Comparison of ENCODE assay signal across 8 cellular contexts in the genomic region with DNA sequence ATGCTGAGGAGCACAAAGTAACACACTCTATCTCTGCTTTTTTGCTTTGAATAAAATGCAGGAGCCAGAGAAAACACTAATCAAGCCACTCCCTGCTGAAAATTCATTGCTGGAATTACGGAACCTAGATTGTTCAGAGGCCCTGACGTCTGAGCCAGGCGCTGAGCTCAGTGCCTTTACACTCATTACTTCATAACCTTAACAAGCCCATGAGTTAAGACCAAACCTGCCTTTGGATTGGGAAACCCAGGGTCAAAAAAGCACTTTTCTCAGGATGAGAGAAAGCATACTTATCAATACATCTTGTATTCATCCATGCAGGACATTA. TPM values are rescaled to one million over a fixed set of nuclear protein-coding genes. Genes with fewer than 3 reads are reported as not detected.
DNase-seq lines count a peak whose midpoint lies in the region; ATAC-seq and TF ChIP-seq lines count a peak whose summit lies in the region.

No MANE protein-coding gene starts in this region.

- peaks cover 43% of the 10 kb centered on the region for H3K4me1 ChIP-seq in BLaER1
- peaks cover 27% of the 10 kb centered on the region for H3K4me1 ChIP-seq in left ventricle myocardium inferior
- peaks cover 13 to 26% of the 10 kb centered on the region in 2 donors for H3K4me1 ChIP-seq in gastrocnemius medialis

- peaks cover 6% of the 10 kb centered on the region for H3K36me3 Mint-ChIP-seq in activated T-helper 17 cell treated with anti-CD3 and anti-CD28 coated beads, Interleukin-2, amount 50 U/mL, for 72 hours (ENCODE audit: low read depth)

- TF ChIP-seq CTCF in left ventricle myocardium inferior (IDR thresholded peaks at IDR 0.05; ENCODE audit: borderline replicate concordance) (no peak), gastrocnemius medialis (IDR thresholded peaks at IDR 0.05 in 4 of 5, conservative IDR thresholded peaks at IDR 0.05 in 1 of 5) (no peak)

- H3K27me3 ChIP-seq in BLaER1 (no peaks in the 10 kb centered on the region), left ventricle myocardium inferior (ENCODE audit: low read depth) (no peaks in the 10 kb centered on the region), gastrocnemius medialis (no peaks in the 10 kb centered on the region)

- intact Hi-C loops in left ventricle myocardium inferior (cut with micrococcal nuclease) = loop anchor here (10.0 kb wide), 1 partner anchor 88 kb away; a partner anchor contains a TSS
- intact Hi-C loops in gastrocnemius medialis (cut with DNase I; ENCODE audit: low total_unique reads) = loop anchor here (1.0 to 5.0 kb wide), 3 partner anchors 84 to 475 kb away; a partner anchor contains a TSS

- H3K9me3 Mint-ChIP-seq in activated T-helper 17 cell treated with anti-CD3 and anti-CD28 coated beads, Interleukin-2, amount 50 U/mL, for 72 hours = no peaks in the 10 kb centered on the region

- no peaks in the 10 kb centered on the region for H4K20me1 ChIP-seq in BLaER1

- H3K9ac ChIP-seq in BLaER1 = peak overlapping the region; percentile 82

- no peak for DNase-seq in left ventricle myocardium inferior
- DNase-seq in gastrocnemius medialis = no peak
- no peak for DNase-seq in DMS 273 treated with DMSO at 0.1 percent for 48 hours (lab: John Stamatoyannopoulos, UW)
- DNase-seq in stimulated activated CD4-positive, alpha-beta T cell treated with anti-CD3 and anti-CD28 coated beads, Interleukin-4, amount 100 ng/mL, for 4 hours = no peak

- H3K4me1 Mint-ChIP-seq in activated T-helper 17 cell treated with anti-CD3 and anti-CD28 coated beads, Interleukin-2, amount 50 U/mL, for 72 hours = peaks cover 16% of the 10 kb centered on the region

- in situ Hi-C loops in gastrocnemius medialis (cut with MboI; ENCODE audit: low sequenced_read_pairs in 4 of 4) = loop anchor here in 1 of 4 donors (10.0 kb wide), 1 partner anchor 88 kb away; a partner anchor contains a TSS

- H3K36me3 ChIP-seq in BLaER1 = no peaks in the 10 kb centered on the region
- no peaks in the 10 kb centered on the region for H3K36me3 ChIP-seq in left ventricle myocardium inferior
- no peaks in the 10 kb centered on the region for H3K36me3 ChIP-seq in gastrocnemius medialis

- H3K27ac ChIP-seq in BLaER1 (peak overlapping the region; percentile 90), left ventricle myocardium inferior (replicated peaks) (peak overlapping the region; percentile 96), gastrocnemius medialis (peak overlapping the region; percentile 93 to 99 (median 94))

- H3K4me3 ChIP-seq in BLaER1 (peak overlapping the region; percentile 69), left ventricle myocardium inferior (peak overlapping the region; percentile 72), gastrocnemius medialis (peak overlapping the region; percentile 73 to 93 (median 82))

- no peaks in the 10 kb centered on the region for H3K9me3 ChIP-seq in BLaER1
- no peaks in the 10 kb centered on the region for H3K9me3 ChIP-seq in left ventricle myocardium inferior (replicated peaks)
- no peaks in the 10 kb centered on the region for H3K9me3 ChIP-seq in gastrocnemius medialis

- H3K4me3 Mint-ChIP-seq in activated T-helper 17 cell treated with anti-CD3 and anti-CD28 coated beads, Interleukin-2, amount 50 U/mL, for 72 hours = peak overlapping the region; percentile 95

- TF ChIP-seq POLR2A in gastrocnemius medialis (IDR thresholded peaks at IDR 0.05) = no peak

- peak; percentile 16 for ATAC-seq in GM19043 (IDR thresholded peaks at IDR 0.05; ENCODE audit: low read depth, unreplicated experiment)
- ATAC-seq in HG03442 (IDR thresholded peaks at IDR 0.05; ENCODE audit: unreplicated experiment) = peak; percentile 13
- peak; percentile 42 for ATAC-seq in activated T-helper 17 cell treated with anti-CD3 and anti-CD28 coated beads, Interleukin-2, amount 50 U/mL, for 72 hours (replicated peaks)
- ATAC-seq in gastrocnemius medialis = peak; percentile 15 to 20

- H3K27me3 Mint-ChIP-seq in activated T-helper 17 cell treated with anti-CD3 and anti-CD28 coated beads, Interleukin-2, amount 50 U/mL, for 72 hours = no peaks in the 10 kb centered on the region

- H3K27ac Mint-ChIP-seq in activated T-helper 17 cell treated with anti-CD3 and anti-CD28 coated beads, Interleukin-2, amount 50 U/mL, for 72 hours = peak overlapping the region; percentile 99

- H3K4me2 ChIP-seq in BLaER1 = peak overlapping the region; percentile 89

RNA-seq across cellular contexts. Expression of a gene that starts 0.8 kb away (rescaled TPM):
- 10 to 100 TPM; 20.6 to 22.0 TPM for total RNA-seq in activated T-helper 17 cell treated with anti-CD3 and anti-CD28 coated beads, Interleukin-2, amount 50 U/mL, for 72 hours
- total RNA-seq in left ventricle myocardium inferior = 20.3 TPM
- total RNA-seq in gastrocnemius medialis = 1 to 10 TPM; 5.3 to 6.4 (median 5.5) TPM
